In genomic region chr18:5237083-5237722, GRCh38 we compare ENCODE assay signal across 8 cellular contexts. TPM values are rescaled to one million over a fixed set of nuclear protein-coding genes. Genes with fewer than 3 reads are reported as not detected.
A peak's percentile ranks its signal among the peaks of the same experiment; 100 is the strongest.
DNase-seq lines count a peak whose midpoint lies in the region; ATAC-seq and TF ChIP-seq lines count a peak whose summit lies in the region.

No MANE protein-coding gene starts in this region.

- no peaks in the 10 kb centered on the region for H4K20me1 ChIP-seq in DND-41 (ENCODE audit: insufficient read depth, low read length)

- H3K36me3 Mint-ChIP-seq in T-helper 17 cell (ENCODE audit: low read depth) = no peaks in the 10 kb centered on the region
- H3K36me3 Mint-ChIP-seq in nephron (ENCODE audit: low read depth) = peaks cover 23% of the 10 kb centered on the region

- peak overlapping the region; percentile 85 for H3K9ac ChIP-seq in DND-41 (ENCODE audit: low read depth, low read length)

- H3K27ac ChIP-seq in DND-41 (ENCODE audit: low read length) (peak overlapping the region; percentile 96), esophagus muscularis mucosa (replicated peaks in 1 of 4) (peak overlapping the region; percentile 96 to 98 (median 97))

- no peak for TF ChIP-seq EP300 in esophagus muscularis mucosa (IDR thresholded peaks at IDR 0.05)

- H3K4me3 Mint-ChIP-seq in T-helper 17 cell = peak overlapping the region; percentile 94
- H3K4me3 Mint-ChIP-seq in nephron = peak overlapping the region; percentile 96 to 97 (median 96)

- peak overlapping the region; percentile 87 for H2AFZ ChIP-seq in DND-41 (ENCODE audit: low read depth, low read length)

- peak overlapping the region; percentile 73 to 76 for H3K4me3 ChIP-seq in DND-41 (ENCODE audit: low read depth in 1 of 2, low read length in 2 of 2)
- H3K4me3 ChIP-seq in esophagus muscularis mucosa = peak overlapping the region; percentile 70 to 82 (median 78)

- H3K79me2 ChIP-seq in DND-41 (ENCODE audit: insufficient read depth, low read length) = peaks cover 33% of the 10 kb centered on the region

- DNase-seq in DND-41 = no peak
- no peak for DNase-seq in T-helper 17 cell
- DNase-seq in esophagus muscularis mucosa (ENCODE audit: extremely low spot score) = no peak
- no peak for DNase-seq in cortex of kidney (lab: John Stamatoyannopoulos, UW)
- DNase-seq in stimulated activated CD4-positive, alpha-beta T cell treated with anti-CD3 and anti-CD28 coated beads, Interleukin-15, amount 100 ng/mL, for 24 hours = no peak

- no peaks in the 10 kb centered on the region for H3K27me3 Mint-ChIP-seq in T-helper 17 cell
- H3K27me3 Mint-ChIP-seq in nephron (ENCODE audit: low read depth) = peaks cover 3% of the 10 kb centered on the region

- H3K27me3 ChIP-seq in DND-41 (ENCODE audit: insufficient read depth, low read length, poor library complexity) (no peaks in the 10 kb centered on the region), esophagus muscularis mucosa (no peaks in the 10 kb centered on the region)

- intact Hi-C loops in esophagus muscularis mucosa (cut with DNase I) = no loop called here

- TF ChIP-seq CTCF in DND-41 (IDR thresholded peaks at IDR 0.05; ENCODE audit: borderline replicate concordance, extremely low read depth, low read length, poor library complexity, severe bottlenecking) (no peak), esophagus muscularis mucosa (IDR thresholded peaks at IDR 0.05) (no peak), nephron (IDR thresholded peaks at IDR 0.05; ENCODE audit: unreplicated experiment in 3 of 3) (no peak)

- H3K27ac Mint-ChIP-seq in T-helper 17 cell = peak overlapping the region; percentile 96
- peak overlapping the region; percentile 97 to 98 (median 97) for H3K27ac Mint-ChIP-seq in nephron

- ATAC-seq in DND-41 (ENCODE audit: insufficient read depth, low read depth) (peak; percentile 27), GM19438 (IDR thresholded peaks at IDR 0.05; ENCODE audit: low read depth, unreplicated experiment) (peak; percentile 44), HG03520 (IDR thresholded peaks at IDR 0.05; ENCODE audit: unreplicated experiment) (peak; percentile 21), T-helper 17 cell (peak; percentile 21)

- H3K9me3 ChIP-seq in DND-41 (ENCODE audit: insufficient read depth, low read length, severe bottlenecking) = no peaks in the 10 kb centered on the region
- no peaks in the 10 kb centered on the region for H3K9me3 ChIP-seq in T-helper 17 cell (ENCODE audit: control insufficient read depth, low read length, poor library complexity, severe bottlenecking)
- no peaks in the 10 kb centered on the region for H3K9me3 ChIP-seq in esophagus muscularis mucosa

- H3K4me1 ChIP-seq in DND-41 (ENCODE audit: insufficient read depth, low read length) = peaks cover 47% of the 10 kb centered on the region
- H3K4me1 ChIP-seq in esophagus muscularis mucosa = peaks cover 18 to 38% (median 36%) of the 10 kb centered on the region in 4 donors

- H3K4me1 Mint-ChIP-seq in T-helper 17 cell (peaks cover 16% of the 10 kb centered on the region), nephron (peaks cover 28% of the 10 kb centered on the region)

- H3K36me3 ChIP-seq in DND-41 (ENCODE audit: insufficient read depth, low read length) (peaks cover 10% of the 10 kb centered on the region), esophagus muscularis mucosa (peaks cover 0 to 20% (median 12%) of the 10 kb centered on the region in 4 donors)

- no peak for TF ChIP-seq POLR2A in esophagus muscularis mucosa (IDR thresholded peaks at IDR 0.05; ENCODE audit: low read depth)

- H3K4me2 ChIP-seq in DND-41 (ENCODE audit: insufficient read depth, low read length) = peak overlapping the region; percentile 94

- WGBS in esophagus muscularis mucosa = 3% methylated on average over 17 of the region's 23 CpGs

- H3K9me3 Mint-ChIP-seq in nephron = peaks cover 9% of the 10 kb centered on the region

RNA-seq across cellular contexts. Expression of gene AKAIN1, which starts 40.1 kb away (rescaled TPM):
- not detected for total RNA-seq in T-helper 17 cell
- total RNA-seq in esophagus muscularis mucosa = not detected

RNA-seq across cellular contexts. Expression of gene ZBTB14, which starts 58.3 kb away (rescaled TPM):
- total RNA-seq in T-helper 17 cell = 10 to 100 TPM; 18.5 to 22.5 TPM
- 10 to 100 TPM in 3 of 4 donors, 1 to 10 TPM in 1; 9.8 to 15.6 (median 11.2) TPM for total RNA-seq in esophagus muscularis mucosa
